In the genomic region with DNA sequence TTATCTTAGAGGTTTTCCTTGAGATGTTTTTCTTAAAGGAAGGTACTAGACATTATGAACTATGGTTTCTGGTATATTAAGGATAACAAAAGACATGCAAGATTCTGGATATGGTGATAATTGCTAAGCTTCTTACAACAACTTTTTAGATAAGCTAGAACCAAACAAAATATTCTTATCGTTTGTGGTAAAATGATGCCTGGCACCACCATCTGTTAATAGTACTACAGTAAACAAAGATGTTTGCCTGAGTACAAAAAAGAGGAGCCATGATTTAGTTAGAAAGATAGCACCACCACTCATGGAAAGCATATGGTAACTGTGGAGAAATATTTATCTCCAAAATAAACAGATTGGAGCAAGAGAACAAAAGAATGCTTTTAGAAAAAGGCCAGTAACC, we compare ENCODE assay signal across 22 cellular contexts.
DNase-seq lines count a peak whose midpoint lies in the region; TF ChIP-seq lines count a peak whose summit lies in the region.
"Had no signal": no experiment of that assay in that cellular context is flagged by ENCODE, and none has a peak within 500 bp of the region (broad histone marks: within the 10 kb centered on the region; RNA-seq: fewer than 3 reads in every experiment).

No MANE protein-coding gene starts in this region.

- H3K27ac ChIP-seq in 22Rv1: peak overlapping the region; percentile 57
- H3K27ac ChIP-seq: GM23248, HL-60, PC-9, SJSA1 had no signal

- H3K4me3 ChIP-seq in fibroblast of pulmonary artery (replicated peaks; ENCODE audit: low read depth, low read length): no peak overlapping the region
- H3K4me3 ChIP-seq: GM23248, K562, PC-9, SJSA1 had no signal

- DNase-seq in DMS153 (lab: John Stamatoyannopoulos, UW) (peak; percentile 91), NCI-H226 (peak; percentile 61), fibroblast of pulmonary artery (ENCODE audit: low read depth) (peak; percentile 4), amniotic stem cell (lab: John Stamatoyannopoulos, UW) (no peak), NAMALWA (ENCODE audit: low spot score) (no peak), 8988T (no peak)
- DNase-seq: ACHN, BE2C, Calu3, GM23248, H7, MV-4-11, NCI-H1694, NCI-H2029 treated with DMSO at 0.1 percent for 48 hours, NCI-H446, NCI-H524 treated with DMSO at 0.1 percent for 48 hours, PC-9, T-helper 1 cell had no signal

- TF ChIP-seq CTCF in 22Rv1 (IDR thresholded peaks at IDR 0.05) (no peak), fibroblast of pulmonary artery (IDR thresholded peaks at IDR 0.05; ENCODE audit: low read length, missing control alignments) (no peak)

Comparison
In these comparisons a context has a peak if more than half of its experiments do, and no peak if none do; other contexts are left out.
1. DNase-seq: peak in DMS153 (single experiment), NCI-H226 (single experiment) and fibroblast of pulmonary artery (single experiment); none in amniotic stem cell (single experiment), NAMALWA (single experiment) and 8988T (single experiment).